In genomic region chr17:17779015-17779611, GRCh38 we compare ENCODE assay signal across 1 cellular context.
TF ChIP-seq lines count a peak whose summit lies in the region.

No MANE protein-coding gene starts in this region.

TF ChIP-seq in HepG2, 621 proteins besides CTCF, POLR2A, EP300 and RAD21 (continued from another document):
- peak; percentile 98 for TF ChIP-seq ZNF441 (CRISPR knock-in tag; IDR thresholded peaks at IDR 0.05; ENCODE audit: borderline replicate concordance)
- TF ChIP-seq ZNF800 (CRISPR knock-in tag; IDR thresholded peaks at IDR 0.05): peak; percentile 57; the same call in 1 of the 2 replicates
- TF ChIP-seq AKNA (CRISPR knock-in tag; IDR thresholded peaks at IDR 0.05; ENCODE audit: borderline replicate concordance): no peak
- no peak for TF ChIP-seq RERE (CRISPR knock-in tag; IDR thresholded peaks at IDR 0.05; ENCODE audit: low read depth)
- no peak for TF ChIP-seq ZNF670 (CRISPR knock-in tag; IDR thresholded peaks at IDR 0.05; ENCODE audit: borderline replicate concordance)
- TF ChIP-seq PAF1 (CRISPR knock-in tag; IDR thresholded peaks at IDR 0.05): no peak
- no peak for TF ChIP-seq ZXDC (CRISPR knock-in tag; IDR thresholded peaks at IDR 0.05)
- TF ChIP-seq MLXIP (CRISPR knock-in tag; IDR thresholded peaks at IDR 0.05; ENCODE audit: borderline replicate concordance): no peak
- peak; percentile 21; the same call in 1 of the 2 replicates for TF ChIP-seq ZFP91 (CRISPR knock-in tag; IDR thresholded peaks at IDR 0.05; ENCODE audit: borderline replicate concordance)
- no peak for TF ChIP-seq HNRNPUL1 (IDR thresholded peaks at IDR 0.05; ENCODE audit: low read depth, low read length)
- TF ChIP-seq GMEB2 (CRISPR knock-in tag; IDR thresholded peaks at IDR 0.05; ENCODE audit: low read depth): no peak
- TF ChIP-seq JUN (CRISPR knock-in tag; IDR thresholded peaks at IDR 0.05): no peak
- TF ChIP-seq YEATS4 (CRISPR knock-in tag; IDR thresholded peaks at IDR 0.05; ENCODE audit: borderline replicate concordance): no peak
- 0 out of 2 replicates have a peak, but pooled peaks have one; percentile 43 for TF ChIP-seq NRL (CRISPR knock-in tag; IDR thresholded peaks at IDR 0.05; ENCODE audit: borderline replicate concordance)
- TF ChIP-seq SKIL (CRISPR knock-in tag; IDR thresholded peaks at IDR 0.05; ENCODE audit: borderline replicate concordance): no peak
